21 cellular contexts compared by ENCODE assay signal in genomic region chr2:21047161-21048009, GRCh38. TPM values are rescaled to one million over a fixed set of nuclear protein-coding genes. Genes with fewer than 3 reads are reported as not detected.
A peak's percentile ranks its signal among the peaks of the same experiment; 100 is the strongest.
DNase-seq lines count a peak whose midpoint lies in the region; ATAC-seq, FAIRE-seq and TF ChIP-seq lines count a peak whose summit lies in the region.
"Had no signal": no experiment of that assay in that cellular context is flagged by ENCODE, and none has a peak within 500 bp of the region (broad histone marks: within the 10 kb centered on the region; RNA-seq: fewer than 3 reads in every experiment).

No MANE protein-coding gene starts in this region.

- H3K27ac Mint-ChIP-seq in chondrocyte (ENCODE audit: unreplicated experiment) = no peak overlapping the region
- H3K27ac Mint-ChIP-seq: activated CD4-positive, alpha-beta T cell treated with anti-CD3 and anti-CD28 coated beads, Interleukin-2, amount 10 ng/mL, durations not matched to agents 7 days and 5 days had no signal

- no peak overlapping the region for H3K27ac ChIP-seq in HEK293 (ENCODE audit: extremely low read depth, low read depth, low read length)
- H3K27ac ChIP-seq: esophagus squamous epithelium, heart right ventricle, skin epidermis, thyroid gland had no signal

- no peaks in the 10 kb centered on the region for H3K4me1 ChIP-seq in HEK293 (ENCODE audit: control insufficient read depth, insufficient read depth, low read length)
- H3K4me1 ChIP-seq in mucosa of descending colon (ENCODE audit: low read depth) = no peaks in the 10 kb centered on the region

- H3K4me3 ChIP-seq in HEK293 (ENCODE audit: low read depth, low read length) (no peak overlapping the region), choroid plexus epithelial cell (ENCODE audit: low read depth, low read length) (no peak overlapping the region), mucosa of descending colon (no peak overlapping the region)
- H3K4me3 ChIP-seq: esophagus squamous epithelium, heart right ventricle, K562, skin epidermis, thyroid gland had no signal

- H3K4me1 Mint-ChIP-seq in chondrocyte (ENCODE audit: low read depth) = peaks cover 10% of the 10 kb centered on the region
- H3K4me1 Mint-ChIP-seq: activated CD4-positive, alpha-beta T cell treated with anti-CD3 and anti-CD28 coated beads, Interleukin-2, amount 10 ng/mL, durations not matched to agents 7 days and 5 days had no signal

- H3K4me3 Mint-ChIP-seq in chondrocyte (ENCODE audit: unreplicated experiment) = no peak overlapping the region
- H3K4me3 Mint-ChIP-seq: activated CD4-positive, alpha-beta T cell treated with anti-CD3 and anti-CD28 coated beads, Interleukin-2, amount 10 ng/mL, durations not matched to agents 7 days and 5 days had no signal

- no peak for TF ChIP-seq CTCF in HEK293 (tag by site-specific recombination; IDR thresholded peaks at IDR 0.05)
- TF ChIP-seq CTCF in choroid plexus epithelial cell (conservative IDR thresholded peaks at IDR 0.05; ENCODE audit: low read depth, low read length) = no peak
- no peak for TF ChIP-seq CTCF in mucosa of descending colon (IDR thresholded peaks at IDR 0.05)
- TF ChIP-seq CTCF in chondrocyte (IDR thresholded peaks at IDR 0.05) = no peak

- H3K36me3 ChIP-seq in HEK293 (ENCODE audit: control insufficient read depth in 2 of 2, insufficient read depth in 1 of 2, low read length in 2 of 2) (no peaks in the 10 kb centered on the region), mucosa of descending colon (ENCODE audit: low read depth) (no peaks in the 10 kb centered on the region)
- H3K36me3 ChIP-seq: esophagus squamous epithelium, heart right ventricle, thyroid gland had no signal

- ATAC-seq in mucosa of descending colon = peak; percentile 38
- ATAC-seq: heart right ventricle, K562 had no signal

- H3K27me3 Mint-ChIP-seq in chondrocyte (ENCODE audit: low read depth) = peaks cover 44% of the 10 kb centered on the region

- intact Hi-C loops in mucosa of descending colon (cut with DNase I, micrococcal nuclease) = loop anchor here in 1 of 2 donors (10.0 kb wide), 1 partner anchor 267 kb away; no protein-coding TSS in a partner anchor

- no peaks in the 10 kb centered on the region for H3K9me3 Mint-ChIP-seq in chondrocyte (ENCODE audit: low read depth)
- H3K9me3 Mint-ChIP-seq: activated CD4-positive, alpha-beta T cell treated with anti-CD3 and anti-CD28 coated beads, Interleukin-2, amount 10 ng/mL, durations not matched to agents 7 days and 5 days had no signal

- H3K9me3 ChIP-seq in HEK293 (ENCODE audit: control insufficient read depth, insufficient read depth, low read depth, low read length) = no peaks in the 10 kb centered on the region
- H3K9me3 ChIP-seq in mucosa of descending colon = no peaks in the 10 kb centered on the region
- H3K9me3 ChIP-seq: esophagus squamous epithelium, heart right ventricle, thyroid gland had no signal

- POLR2A ChIA-PET in HEK293 (lab: Yijun Ruan, JAX) = no interaction called here

- CTCF ChIA-PET in HEK293 (lab: Yijun Ruan, JAX) = interaction anchor here (0.6 to 1.0 kb wide), 2 partner anchors 71 to 270 kb away, joined by 3 read pairs; no protein-coding TSS in a partner anchor

- FAIRE-seq in GM19239 (lab: Jason Lieb, UNC) = no peak
- FAIRE-seq: bronchial epithelial cell, K562 had no signal

- no peaks in the 10 kb centered on the region for H3K36me3 Mint-ChIP-seq in chondrocyte (ENCODE audit: low read depth)

- DNase-seq in NCI-H69 (lab: John Stamatoyannopoulos, UW) (peak; percentile 15), choroid plexus epithelial cell (ENCODE audit: low read depth) (peak; percentile 31), mucosa of descending colon (peak in 1 of 3 donors; percentile 51), chondrocyte (ENCODE audit: low spot score) (no peak), AG08395 (ENCODE audit: low spot score) (no peak), GM19239 (ENCODE audit: insufficient read length, low spot score) (no peak)
- DNase-seq in stimulated activated naive CD4-positive, alpha-beta T cell (lab: John Stamatoyannopoulos, UW) = no peak
- DNase-seq: activated CD4-positive, alpha-beta T cell treated with anti-CD3 and anti-CD28 coated beads, Interleukin-2, amount 10 ng/mL, durations not matched to agents 7 days and 5 days; activated naive CD4-positive, alpha-beta T cell treated with anti-CD3 and anti-CD28 coated beads, Interleukin-2, amount 50 U/mL, for 16 hours; AML-193; esophagus squamous epithelium; heart right ventricle; NCI-H1417 treated with DMSO at 0.1 percent for 48 hours; NCI-H446; thyroid gland had no signal

TF ChIP-seq in HEK293, 187 proteins besides CTCF, POLR2A, EP300 and RAD21:
- TF ChIP-seq ZXDB (tag by site-specific recombination; IDR thresholded peaks at IDR 0.05) (no peak), ZNF174 (tag by site-specific recombination; IDR thresholded peaks at IDR 0.05) (no peak)
- TF ChIP-seq, protein P1, sequence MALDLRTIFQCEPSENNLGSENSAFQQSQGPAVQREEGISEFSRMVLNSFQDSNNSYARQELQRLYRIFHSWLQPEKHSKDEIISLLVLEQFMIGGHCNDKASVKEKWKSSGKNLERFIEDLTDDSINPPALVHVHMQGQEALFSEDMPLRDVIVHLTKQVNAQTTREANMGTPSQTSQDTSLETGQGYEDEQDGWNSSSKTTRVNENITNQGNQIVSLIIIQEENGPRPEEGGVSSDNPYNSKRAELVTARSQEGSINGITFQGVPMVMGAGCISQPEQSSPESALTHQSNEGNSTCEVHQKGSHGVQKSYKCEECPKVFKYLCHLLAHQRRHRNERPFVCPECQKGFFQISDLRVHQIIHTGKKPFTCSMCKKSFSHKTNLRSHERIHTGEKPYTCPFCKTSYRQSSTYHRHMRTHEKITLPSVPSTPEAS (tag by site-specific recombination; IDR thresholded peaks at IDR 0.05) = peak; percentile 60

RNA-seq across cellular contexts. Expression of gene APOB, which starts 3.5 kb away (rescaled TPM):
- total RNA-seq in mucosa of descending colon = under 1 TPM; 0.34 to 0.55 (median 0.47) TPM
- 0.23 to 0.32 TPM (median 0.31 TPM) in 3 replicates for total RNA-seq in chondrocyte
- total RNA-seq: activated CD4-positive, alpha-beta T cell treated with anti-CD3 and anti-CD28 coated beads, Interleukin-2, amount 10 ng/mL, durations not matched to agents 7 days and 5 days; myocyte; SK-MEL-5 had no signal

Comparison
In these comparisons a context has a peak if more than half of its experiments do, and no peak if none do; other contexts are left out.
1. DNase-seq: peak in NCI-H69 (single experiment) and choroid plexus epithelial cell (single experiment); none in chondrocyte (single experiment), stimulated activated naive CD4-positive, alpha-beta T cell (0 of 6), AG08395 (single experiment) and GM19239 (single experiment).